In the genomic region with DNA sequence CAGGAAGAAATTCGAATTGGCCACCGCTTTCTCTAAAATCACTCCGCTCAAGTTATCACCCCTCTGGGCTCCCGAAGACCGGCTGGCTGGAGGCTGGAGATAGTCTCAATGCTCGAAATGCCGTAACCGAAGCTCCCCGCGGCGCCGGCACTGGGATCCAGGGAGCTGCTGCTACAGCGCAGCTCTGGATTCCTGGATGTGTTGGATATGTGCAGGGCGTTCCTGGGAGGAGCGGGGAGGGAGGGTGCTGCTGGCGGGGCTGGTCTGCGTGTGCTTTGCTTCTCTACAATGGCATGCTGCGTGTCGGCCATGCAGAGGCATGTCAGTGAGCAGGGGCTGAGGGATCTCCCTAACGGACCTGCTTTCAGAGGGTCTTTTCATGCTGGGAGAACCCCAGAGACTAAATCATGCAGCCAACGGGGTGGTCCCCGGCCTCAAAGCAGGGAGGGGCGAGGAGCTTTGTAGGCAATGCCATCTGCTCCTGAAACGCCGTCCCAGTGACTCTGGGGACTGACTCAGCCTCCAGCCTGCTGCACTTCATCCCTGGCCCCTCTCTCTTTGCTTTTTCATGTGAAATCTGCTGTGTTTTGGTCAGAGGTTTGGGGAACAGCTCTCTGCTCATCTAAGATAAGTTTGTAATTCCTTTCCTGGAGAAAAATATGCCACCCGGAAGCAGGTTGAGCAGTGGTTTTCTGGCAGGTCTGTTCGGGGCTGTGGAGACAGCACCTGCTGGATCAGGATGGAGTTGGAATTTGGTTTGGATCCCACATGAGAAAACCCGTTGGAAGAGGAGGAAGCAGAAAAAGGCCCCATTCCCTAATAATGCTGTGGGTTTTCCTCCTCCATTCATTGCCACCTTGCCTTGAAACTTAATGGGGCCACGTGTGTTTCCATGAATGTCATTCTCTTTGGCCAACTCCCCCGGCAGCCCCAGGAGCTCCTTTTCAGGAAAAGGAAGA, we compare ENCODE assay signal across 8 cellular contexts.
DNase-seq lines count a peak whose midpoint lies in the region; ATAC-seq and TF ChIP-seq lines count a peak whose summit lies in the region.

No MANE protein-coding gene starts in this region.

- H3K27ac Mint-ChIP-seq in activated CD4-positive, alpha-beta T cell treated with anti-CD3 and anti-CD28 coated beads, Interleukin-2, amount 10 ng/mL, durations not matched to agents 24 days and 14 days, result peak overlapping the region; percentile 96
- H3K27ac Mint-ChIP-seq in immature natural killer cell, result peak overlapping the region; percentile 93 to 99 (median 98)

- intact Hi-C loops in activated CD4-positive, alpha-beta T cell treated with anti-CD3 and anti-CD28 coated beads, Interleukin-2, amount 10 ng/mL, durations not matched to agents 24 days and 14 days (cut with micrococcal nuclease), result loop anchor here (1.0 to 5.0 kb wide), 3 partner anchors 8 to 715 kb away; a partner anchor contains a TSS
- intact Hi-C loops in body of pancreas (cut with DNase I), result no loop called here

- no peak for TF ChIP-seq CTCF in body of pancreas (IDR thresholded peaks at IDR 0.05)

- peaks cover 60% of the 10 kb centered on the region for H3K4me1 Mint-ChIP-seq in activated CD4-positive, alpha-beta T cell treated with anti-CD3 and anti-CD28 coated beads, Interleukin-2, amount 10 ng/mL, durations not matched to agents 24 days and 14 days
- H3K4me1 Mint-ChIP-seq in immature natural killer cell, result peaks cover 86 to 88% of the 10 kb centered on the region in 2 donors

- DNase-seq in activated CD4-positive, alpha-beta T cell treated with anti-CD3 and anti-CD28 coated beads, Interleukin-2, amount 10 ng/mL, durations not matched to agents 24 days and 14 days, result peak; percentile 75
- DNase-seq in activated CD4-positive, alpha-beta T cell treated with anti-CD3 and anti-CD28 coated beads for 4 hours, result no peak
- peak; percentile 58 to 88 for DNase-seq in NCI-H526 (lab: John Stamatoyannopoulos, UW)
- DNase-seq in body of pancreas, result peak; percentile 50 to 65 (median 60)
- DNase-seq in immature natural killer cell, result no peak
- no peak for DNase-seq in skeletal muscle cell (ENCODE audit: low read depth)

- ATAC-seq in body of pancreas (peak; percentile 44), HG02884 (IDR thresholded peaks at IDR 0.05; ENCODE audit: unreplicated experiment) (no peak), HG03025 (IDR thresholded peaks at IDR 0.05; ENCODE audit: low FRiP score, unreplicated experiment) (no peak)

- 8 to 18% methylated on average over 14 to 30 of the region's 30 CpGs for WGBS in body of pancreas, 2 donors

- peaks cover 52% of the 10 kb centered on the region for H3K36me3 Mint-ChIP-seq in activated CD4-positive, alpha-beta T cell treated with anti-CD3 and anti-CD28 coated beads, Interleukin-2, amount 10 ng/mL, durations not matched to agents 24 days and 14 days (ENCODE audit: low read depth)
- peaks cover 7% of the 10 kb centered on the region in 3 donors for H3K36me3 Mint-ChIP-seq in immature natural killer cell

- H3K4me1 ChIP-seq in body of pancreas, result peaks cover 79% of the 10 kb centered on the region

- TF ChIP-seq POLR2A in body of pancreas (IDR thresholded peaks at IDR 0.05), result peak in 1 of 3 donors; percentile 25

- no peaks in the 10 kb centered on the region for H3K36me3 ChIP-seq in body of pancreas (replicated peaks in 1 of 2; ENCODE audit: insufficient read depth in 1 of 2, low read depth in 2 of 2)

- H3K4me3 ChIP-seq in body of pancreas, result no peak overlapping the region
- H3K4me3 ChIP-seq in skeletal muscle cell (ENCODE audit: low read depth, low read length), result peak overlapping the region; percentile 55

- no peaks in the 10 kb centered on the region for H3K27me3 Mint-ChIP-seq in activated CD4-positive, alpha-beta T cell treated with anti-CD3 and anti-CD28 coated beads, Interleukin-2, amount 10 ng/mL, durations not matched to agents 24 days and 14 days
- peaks cover 5 to 15% (median 15%) of the 10 kb centered on the region in 3 donors for H3K27me3 Mint-ChIP-seq in immature natural killer cell (ENCODE audit: low read depth in 3 of 3)

- H3K27ac ChIP-seq in body of pancreas, result peak overlapping the region; percentile 77 to 89 (median 86)

- H3K9me3 ChIP-seq in body of pancreas, result no peaks in the 10 kb centered on the region

- peak overlapping the region; percentile 97 for H3K4me3 Mint-ChIP-seq in activated CD4-positive, alpha-beta T cell treated with anti-CD3 and anti-CD28 coated beads, Interleukin-2, amount 10 ng/mL, durations not matched to agents 24 days and 14 days
- H3K4me3 Mint-ChIP-seq in immature natural killer cell, result peak overlapping the region; percentile 89 to 97 (median 96)

- no peaks in the 10 kb centered on the region for H3K9me3 Mint-ChIP-seq in activated CD4-positive, alpha-beta T cell treated with anti-CD3 and anti-CD28 coated beads, Interleukin-2, amount 10 ng/mL, durations not matched to agents 24 days and 14 days
- H3K9me3 Mint-ChIP-seq in immature natural killer cell, result no peaks in the 10 kb centered on the region

- no peaks in the 10 kb centered on the region for H3K27me3 ChIP-seq in body of pancreas

Comparison
In these comparisons a context has a peak if more than half of its experiments do, and no peak if none do; other contexts are left out.
1. DNase-seq: peak in activated CD4-positive, alpha-beta T cell treated with anti-CD3 and anti-CD28 coated beads, Interleukin-2, amount 10 ng/mL, durations not matched to agents 24 days and 14 days (single experiment), NCI-H526 (2 of 2) and body of pancreas (4 of 4); none in activated CD4-positive, alpha-beta T cell treated with anti-CD3 and anti-CD28 coated beads for 4 hours (0 of 2), immature natural killer cell (0 of 3) and skeletal muscle cell (single experiment).